ENCODE assay signal across 37 cellular contexts in genomic region chr4:109218288-109218687, GRCh38.
"Had no signal": no experiment of that assay in that cellular context is flagged by ENCODE, and none has a peak within 500 bp of the region (broad histone marks: within the 10 kb centered on the region; RNA-seq: fewer than 3 reads in every experiment).

No MANE protein-coding gene starts in this region.

- H3K27ac ChIP-seq: adrenal gland, body of pancreas, brain microvascular endothelial cell, breast epithelium, WERI-Rb-1 had no signal

- H3K27me3 ChIP-seq: adrenal gland, body of pancreas, brain microvascular endothelial cell, breast epithelium had no signal

- DNase-seq: activated CD4-positive, alpha-beta memory T cell treated with anti-CD3 and anti-CD28 coated beads for 36 hours; activated CD4-positive, alpha-beta T cell treated with anti-CD3 and anti-CD28 coated beads for 1 hour; activated CD4-positive, alpha-beta T cell treated with anti-CD3 and anti-CD28 coated beads for 36 hours; activated CD4-positive, alpha-beta T cell treated with anti-CD3 and anti-CD28 coated beads, Interleukin-2, amount 10 ng/mL, durations not matched to agents 24 days and 14 days; activated CD4-positive, alpha-beta T cell treated with anti-CD3 and anti-CD28 coated beads, Interleukin-2, amount 50 U/mL, for 1 hour; activated CD4-positive, alpha-beta T cell treated with anti-CD3 and anti-CD28 coated beads, Interleukin-2, amount 50 U/mL, for 4 hours; activated CD4-positive, CD25-positive, alpha-beta regulatory T cell; activated CD8-positive, alpha-beta memory T cell treated with anti-CD3 and anti-CD28 coated beads, Interleukin-2, amount 50 U/mL, for 4 hours; activated CD8-positive, alpha-beta T cell treated with anti-CD3 and anti-CD28 coated beads for 36 hours; activated effector memory CD4-positive, alpha-beta T cell treated with anti-CD3 and anti-CD28 coated beads, Interleukin-2, amount 50 U/mL, for 16 hours; activated gamma-delta T cell treated with Interleukin-2 at 50 U/mL for 16 hours; activated naive CD4-positive, alpha-beta T cell; activated naive CD4-positive, alpha-beta T cell treated with anti-CD3 and anti-CD28 coated beads for 36 hours; activated naive CD4-positive, alpha-beta T cell treated with anti-CD3 and anti-CD28 coated beads, Interleukin-2, amount 50 U/mL, for 16 hours; activated naive CD8-positive, alpha-beta T cell treated with anti-CD3 and anti-CD28 coated beads for 36 hours; activated T-cell treated with anti-CD3 and anti-CD28 coated beads for 4 hours; activated T-cell treated with anti-CD3 and anti-CD28 coated beads, Interleukin-2, amount 50 U/mL, for 1 hour; activated T-cell treated with anti-CD3 and anti-CD28 coated beads, Interleukin-2, amount 50 U/mL, for 4 hours; activated T-cell treated with anti-CD3 and anti-CD28 coated beads, Interleukin-2, amount 50 U/mL, for 72 hours; adrenal gland; amniotic stem cell; aorta; body of pancreas; brain microvascular endothelial cell; caudate nucleus; cerebellar nuclear complex; T-helper 1 cell; T-helper 2 cell; T-helper 9 cell; WERI-Rb-1 had no signal

- H3K36me3 ChIP-seq: adrenal gland, brain microvascular endothelial cell, breast epithelium, WERI-Rb-1 had no signal

- FAIRE-seq: astrocyte, TTC549 had no signal

- ATAC-seq: activated CD4-positive, alpha-beta T cell treated with anti-CD3 and anti-CD28 coated beads for 36 hours; activated CD4-positive, CD25-positive, alpha-beta regulatory T cell treated with anti-CD3 and anti-CD28 coated beads, Interleukin-2, amount 50 U/mL, for 24 hours; activated CD8-positive, alpha-beta T cell treated with anti-CD3 and anti-CD28 coated beads for 36 hours; activated naive CD4-positive, alpha-beta T cell treated with anti-CD3 and anti-CD28 coated beads, Interleukin-2, amount 50 U/mL, for 72 hours; activated T-cell treated with anti-CD3 and anti-CD28 coated beads, Interleukin-2, amount 50 U/mL, for 4 hours; activated T-cell treated with anti-CD3 and anti-CD28 coated beads, Interleukin-2, amount 50 U/mL, for 72 hours; activated T-helper 17 cell treated with anti-CD3 and anti-CD28 coated beads, Interleukin-2, amount 50 U/mL, for 72 hours; body of pancreas; WTC11 had no signal

- H3K9me3 ChIP-seq: adrenal gland, body of pancreas, breast epithelium had no signal

- H3K4me3 ChIP-seq: adrenal gland, body of pancreas, breast epithelium had no signal

- H3K4me1 ChIP-seq: adrenal gland, body of pancreas, breast epithelium had no signal
